In the genomic region with DNA sequence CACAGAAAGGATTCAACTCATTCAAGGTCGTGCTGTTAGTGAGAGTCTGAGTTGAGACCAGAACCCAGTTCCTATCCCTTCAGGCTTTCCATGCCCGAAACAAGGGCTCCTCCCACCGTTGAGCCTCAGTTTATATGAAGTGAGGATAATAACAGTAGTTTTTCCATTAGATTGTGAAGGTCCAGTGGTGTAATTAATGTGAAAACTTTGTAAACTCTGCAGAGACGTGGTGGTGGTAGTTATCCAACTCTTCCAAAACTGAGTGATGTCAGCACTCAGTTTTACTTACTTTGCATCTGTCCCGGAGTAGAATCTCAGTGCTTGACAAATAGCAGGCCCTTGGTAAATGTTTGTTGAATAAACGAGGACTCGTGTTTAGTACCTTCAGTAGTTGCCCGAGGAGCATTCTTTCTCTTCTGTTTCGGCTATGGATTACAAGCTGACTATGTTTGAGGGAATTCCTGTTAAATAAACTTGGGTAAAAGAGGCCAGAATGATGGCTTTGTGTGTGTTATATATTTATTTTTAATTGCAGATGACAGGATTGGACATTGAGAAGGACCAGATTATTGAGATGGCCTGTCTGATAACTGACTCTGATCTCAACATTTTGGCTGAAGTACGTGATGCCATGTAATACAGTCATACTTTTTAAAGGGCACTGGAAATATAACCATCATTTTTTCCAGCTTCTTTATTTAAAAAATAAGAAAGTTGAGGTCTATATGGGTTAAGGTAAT, we compare ENCODE assay signal across 1 cellular context.
TF ChIP-seq lines count a peak whose summit lies in the region.

No MANE protein-coding gene starts in this region.

TF ChIP-seq in SK-N-SH, 30 proteins besides CTCF, POLR2A, EP300 and RAD21 (continued from another document):
- TF ChIP-seq, protein P1, sequence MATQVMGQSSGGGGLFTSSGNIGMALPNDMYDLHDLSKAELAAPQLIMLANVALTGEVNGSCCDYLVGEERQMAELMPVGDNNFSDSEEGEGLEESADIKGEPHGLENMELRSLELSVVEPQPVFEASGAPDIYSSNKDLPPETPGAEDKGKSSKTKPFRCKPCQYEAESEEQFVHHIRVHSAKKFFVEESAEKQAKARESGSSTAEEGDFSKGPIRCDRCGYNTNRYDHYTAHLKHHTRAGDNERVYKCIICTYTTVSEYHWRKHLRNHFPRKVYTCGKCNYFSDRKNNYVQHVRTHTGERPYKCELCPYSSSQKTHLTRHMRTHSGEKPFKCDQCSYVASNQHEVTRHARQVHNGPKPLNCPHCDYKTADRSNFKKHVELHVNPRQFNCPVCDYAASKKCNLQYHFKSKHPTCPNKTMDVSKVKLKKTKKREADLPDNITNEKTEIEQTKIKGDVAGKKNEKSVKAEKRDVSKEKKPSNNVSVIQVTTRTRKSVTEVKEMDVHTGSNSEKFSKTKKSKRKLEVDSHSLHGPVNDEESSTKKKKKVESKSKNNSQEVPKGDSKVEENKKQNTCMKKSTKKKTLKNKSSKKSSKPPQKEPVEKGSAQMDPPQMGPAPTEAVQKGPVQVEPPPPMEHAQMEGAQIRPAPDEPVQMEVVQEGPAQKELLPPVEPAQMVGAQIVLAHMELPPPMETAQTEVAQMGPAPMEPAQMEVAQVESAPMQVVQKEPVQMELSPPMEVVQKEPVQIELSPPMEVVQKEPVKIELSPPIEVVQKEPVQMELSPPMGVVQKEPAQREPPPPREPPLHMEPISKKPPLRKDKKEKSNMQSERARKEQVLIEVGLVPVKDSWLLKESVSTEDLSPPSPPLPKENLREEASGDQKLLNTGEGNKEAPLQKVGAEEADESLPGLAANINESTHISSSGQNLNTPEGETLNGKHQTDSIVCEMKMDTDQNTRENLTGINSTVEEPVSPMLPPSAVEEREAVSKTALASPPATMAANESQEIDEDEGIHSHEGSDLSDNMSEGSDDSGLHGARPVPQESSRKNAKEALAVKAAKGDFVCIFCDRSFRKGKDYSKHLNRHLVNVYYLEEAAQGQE (IDR thresholded peaks at IDR 0.05; ENCODE audit: low read depth, low read length) = no peak
- TF ChIP-seq, protein P2, sequence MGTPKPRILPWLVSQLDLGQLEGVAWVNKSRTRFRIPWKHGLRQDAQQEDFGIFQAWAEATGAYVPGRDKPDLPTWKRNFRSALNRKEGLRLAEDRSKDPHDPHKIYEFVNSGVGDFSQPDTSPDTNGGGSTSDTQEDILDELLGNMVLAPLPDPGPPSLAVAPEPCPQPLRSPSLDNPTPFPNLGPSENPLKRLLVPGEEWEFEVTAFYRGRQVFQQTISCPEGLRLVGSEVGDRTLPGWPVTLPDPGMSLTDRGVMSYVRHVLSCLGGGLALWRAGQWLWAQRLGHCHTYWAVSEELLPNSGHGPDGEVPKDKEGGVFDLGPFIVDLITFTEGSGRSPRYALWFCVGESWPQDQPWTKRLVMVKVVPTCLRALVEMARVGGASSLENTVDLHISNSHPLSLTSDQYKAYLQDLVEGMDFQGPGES (IDR thresholded peaks at IDR 0.05; ENCODE audit: low read depth, low read length) = no peak
- no peak for TF ChIP-seq SIN3A (IDR thresholded peaks at IDR 0.05; ENCODE audit: borderline replicate concordance, low read depth, low read length)
- TF ChIP-seq TCF12 (IDR thresholded peaks at IDR 0.05) = peak; percentile 98
- TF ChIP-seq, protein P3, sequence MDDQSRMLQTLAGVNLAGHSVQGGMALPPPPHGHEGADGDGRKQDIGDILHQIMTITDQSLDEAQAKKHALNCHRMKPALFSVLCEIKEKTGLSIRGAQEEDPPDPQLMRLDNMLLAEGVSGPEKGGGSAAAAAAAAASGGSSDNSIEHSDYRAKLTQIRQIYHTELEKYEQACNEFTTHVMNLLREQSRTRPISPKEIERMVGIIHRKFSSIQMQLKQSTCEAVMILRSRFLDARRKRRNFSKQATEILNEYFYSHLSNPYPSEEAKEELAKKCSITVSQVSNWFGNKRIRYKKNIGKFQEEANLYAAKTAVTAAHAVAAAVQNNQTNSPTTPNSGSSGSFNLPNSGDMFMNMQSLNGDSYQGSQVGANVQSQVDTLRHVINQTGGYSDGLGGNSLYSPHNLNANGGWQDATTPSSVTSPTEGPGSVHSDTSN (IDR thresholded peaks at IDR 0.05) = peak; percentile 95
- peak; percentile 15; the same call in 1 of the 2 replicates for TF ChIP-seq MXI1 (IDR thresholded peaks at IDR 0.05; ENCODE audit: low read depth, low read length)
- TF ChIP-seq RXRA (IDR thresholded peaks at IDR 0.05; ENCODE audit: borderline replicate concordance, low read depth) = peak; percentile 55; the same call in 1 of the 2 replicates
- peak; percentile 72 for TF ChIP-seq POLR2AphosphoS5 (IDR thresholded peaks at IDR 0.05; ENCODE audit: low read depth, low read length)
- TF ChIP-seq NFIC (IDR thresholded peaks at IDR 0.05; ENCODE audit: borderline replicate concordance) = peak; percentile 83
- peak; percentile 80 for TF ChIP-seq JUND (IDR thresholded peaks at IDR 0.05)
- TF ChIP-seq EZH2phosphoT487 (IDR thresholded peaks at IDR 0.05; ENCODE audit: borderline replicate concordance, low read depth) = no peak
- TF ChIP-seq FOXM1 (IDR thresholded peaks at IDR 0.05; ENCODE audit: low read depth) = no peak
- no peak for TF ChIP-seq CHD2 (IDR thresholded peaks at IDR 0.05; ENCODE audit: low read length, partially characterized antibody)
- TF ChIP-seq, protein P4, sequence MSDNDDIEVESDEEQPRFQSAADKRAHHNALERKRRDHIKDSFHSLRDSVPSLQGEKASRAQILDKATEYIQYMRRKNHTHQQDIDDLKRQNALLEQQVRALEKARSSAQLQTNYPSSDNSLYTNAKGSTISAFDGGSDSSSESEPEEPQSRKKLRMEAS (IDR thresholded peaks at IDR 0.05; ENCODE audit: low read depth) = 0 out of 2 replicates have a peak, but pooled peaks have one; percentile 33
- TF ChIP-seq GATA2 (CRISPR knock-in tag; IDR thresholded peaks at IDR 0.05) = peak; percentile 62; the same call in 1 of the 2 replicates
- no peak for TF ChIP-seq YY1 (IDR thresholded peaks at IDR 0.05; ENCODE audit: low read depth)
- TF ChIP-seq, protein P5, sequence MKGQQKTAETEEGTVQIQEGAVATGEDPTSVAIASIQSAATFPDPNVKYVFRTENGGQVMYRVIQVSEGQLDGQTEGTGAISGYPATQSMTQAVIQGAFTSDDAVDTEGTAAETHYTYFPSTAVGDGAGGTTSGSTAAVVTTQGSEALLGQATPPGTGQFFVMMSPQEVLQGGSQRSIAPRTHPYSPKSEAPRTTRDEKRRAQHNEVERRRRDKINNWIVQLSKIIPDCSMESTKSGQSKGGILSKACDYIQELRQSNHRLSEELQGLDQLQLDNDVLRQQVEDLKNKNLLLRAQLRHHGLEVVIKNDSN (IDR thresholded peaks at IDR 0.05; ENCODE audit: borderline replicate concordance, low read depth) = no peak
- TF ChIP-seq, protein P6, sequence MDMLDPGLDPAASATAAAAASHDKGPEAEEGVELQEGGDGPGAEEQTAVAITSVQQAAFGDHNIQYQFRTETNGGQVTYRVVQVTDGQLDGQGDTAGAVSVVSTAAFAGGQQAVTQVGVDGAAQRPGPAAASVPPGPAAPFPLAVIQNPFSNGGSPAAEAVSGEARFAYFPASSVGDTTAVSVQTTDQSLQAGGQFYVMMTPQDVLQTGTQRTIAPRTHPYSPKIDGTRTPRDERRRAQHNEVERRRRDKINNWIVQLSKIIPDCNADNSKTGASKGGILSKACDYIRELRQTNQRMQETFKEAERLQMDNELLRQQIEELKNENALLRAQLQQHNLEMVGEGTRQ (IDR thresholded peaks at IDR 0.05; ENCODE audit: borderline replicate concordance, low read depth, low read length) = no peak
